In the genomic region with DNA sequence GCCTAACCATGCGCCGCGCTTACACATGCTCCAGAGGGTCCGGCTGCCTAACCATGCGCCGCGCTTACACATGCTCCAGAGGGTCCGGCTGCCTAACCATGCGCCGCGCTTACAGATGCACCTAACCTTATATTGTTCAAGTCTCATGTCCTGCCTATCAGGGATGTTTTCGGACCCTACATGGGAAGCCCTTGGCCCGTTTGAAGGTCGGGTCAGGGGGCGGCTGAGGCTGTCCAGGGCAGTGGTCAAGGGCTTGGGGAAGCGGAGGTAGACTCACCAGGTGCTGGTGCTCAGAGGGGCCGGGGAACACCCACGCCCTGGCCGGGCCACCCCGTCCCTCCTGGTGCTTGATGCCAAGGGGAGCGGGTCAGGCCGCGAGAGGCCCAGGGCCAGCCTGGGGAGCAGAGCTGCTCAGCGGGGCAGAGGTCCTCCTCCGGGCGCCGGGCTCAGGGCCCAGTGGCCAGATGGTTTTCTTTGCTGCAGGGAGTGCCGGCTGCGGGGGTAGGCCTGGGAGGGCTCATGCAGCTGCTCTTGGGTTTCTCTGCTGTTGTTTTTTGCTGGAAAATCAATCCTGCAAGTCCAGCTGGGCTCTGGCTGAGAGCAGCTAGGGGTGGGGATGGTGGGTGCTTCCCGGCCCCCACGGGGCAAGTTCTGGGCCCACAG, we compare ENCODE assay signal across 8 cellular contexts. TPM values are rescaled to one million over a fixed set of nuclear protein-coding genes. Genes with fewer than 3 reads are reported as not detected.
A peak's percentile ranks its signal among the peaks of the same experiment; 100 is the strongest.
DNase-seq lines count a peak whose midpoint lies in the region; ATAC-seq and TF ChIP-seq lines count a peak whose summit lies in the region.

No MANE protein-coding gene starts in this region.

- no peaks in the 10 kb centered on the region for H3F3A ChIP-seq in SK-N-SH (replicated peaks; ENCODE audit: insufficient read depth)

- DNase-seq in CD4-positive, CD25-positive, alpha-beta regulatory T cell = no peak
- DNase-seq in SK-N-SH = peak; percentile 63
- DNase-seq in Right ventricle myocardium superior = peak; percentile 85
- peak; percentile 65 to 77 for DNase-seq in psoas muscle
- DNase-seq in NCI-H526 treated with DMSO at 0.1 percent for 48 hours (lab: John Stamatoyannopoulos, UW) = no peak
- DNase-seq in foreskin melanocyte = no peak
- DNase-seq in NCI-H2081 (lab: John Stamatoyannopoulos, UW) = no peak
- no peak for DNase-seq in NCI-H146 treated with DMSO at 0.1 percent for 48 hours (lab: John Stamatoyannopoulos, UW; ENCODE audit: unreplicated experiment)

- H3K9me3 ChIP-seq in CD4-positive, CD25-positive, alpha-beta regulatory T cell (ENCODE audit: control insufficient read depth in 2 of 2, low read length in 2 of 2) = no peaks in the 10 kb centered on the region
- no peaks in the 10 kb centered on the region for H3K9me3 ChIP-seq in SK-N-SH
- H3K9me3 ChIP-seq in psoas muscle = no peaks in the 10 kb centered on the region

- intact Hi-C loops in Right ventricle myocardium superior (cut with DNase I) (no loop called here), psoas muscle (cut with DNase I) (no loop called here)

- no peaks in the 10 kb centered on the region for H3K9me2 ChIP-seq in SK-N-SH

- POLR2A ChIA-PET in SK-N-SH (lab: Yijun Ruan, JAX) = no interaction called here

- peak overlapping the region; percentile 23 for H3K27ac ChIP-seq in CD4-positive, CD25-positive, alpha-beta regulatory T cell (ENCODE audit: insufficient read depth, low read length, poor library complexity, severe bottlenecking)
- H3K27ac ChIP-seq in SK-N-SH (ENCODE audit: low read depth in 2 of 2, low read length in 1 of 2) = peak overlapping the region in 1 of 2 experiments; percentile 60; a peak in 1 of 4 replicates
- peak overlapping the region; percentile 14 for H3K27ac ChIP-seq in psoas muscle

- H3K4me3 ChIP-seq in CD4-positive, CD25-positive, alpha-beta regulatory T cell (ENCODE audit: low read depth, low read length) = no peak overlapping the region
- H3K4me3 ChIP-seq in SK-N-SH (ENCODE audit: low read depth in 2 of 2, low read length in 1 of 2) = no peak overlapping the region
- no peak overlapping the region for H3K4me3 ChIP-seq in psoas muscle

- WGBS in SK-N-SH (ENCODE audit: low lambda C conversion rate) = 89% methylated on average over 22 of the region's 31 CpGs
- WGBS in psoas muscle, 3 donors = 48 to 59% (median 49%) methylated on average over 24 to 28 of the region's 31 CpGs

- no peak for TF ChIP-seq RAD21 in SK-N-SH (IDR thresholded peaks at IDR 0.05; ENCODE audit: low read length)

- no peak overlapping the region for H3K4me2 ChIP-seq in SK-N-SH

- H3K27ac Mint-ChIP-seq in CD4-positive, CD25-positive, alpha-beta regulatory T cell = no peak overlapping the region

- peaks cover 0 to 26% (median 13%) of the 10 kb centered on the region in 4 donors for H3K4me1 Mint-ChIP-seq in CD4-positive, CD25-positive, alpha-beta regulatory T cell

- no peak overlapping the region for H3K9ac ChIP-seq in SK-N-SH

- no peaks in the 10 kb centered on the region for H3K27me3 ChIP-seq in CD4-positive, CD25-positive, alpha-beta regulatory T cell (ENCODE audit: control insufficient read depth, insufficient read depth, low read length)
- no peaks in the 10 kb centered on the region for H3K27me3 ChIP-seq in SK-N-SH (ENCODE audit: insufficient read depth)
- H3K27me3 ChIP-seq in psoas muscle (ENCODE audit: insufficient read depth in 3 of 3, low read length in 2 of 3) = no peaks in the 10 kb centered on the region

- H3K9me3 Mint-ChIP-seq in CD4-positive, CD25-positive, alpha-beta regulatory T cell = peaks cover 0 to 2% (median 0%) of the 10 kb centered on the region in 7 donors

- H4K20me1 ChIP-seq in SK-N-SH (ENCODE audit: insufficient read depth) = no peaks in the 10 kb centered on the region

- ATAC-seq in CD4-positive, CD25-positive, alpha-beta regulatory T cell (ENCODE audit: low read depth in 2 of 2) = no peak
- ATAC-seq in Right ventricle myocardium superior (ENCODE audit: poor library complexity) = peak; percentile 48
- peak; percentile 13 to 33 (median 22) for ATAC-seq in psoas muscle

- peaks cover 17% of the 10 kb centered on the region for H3K36me3 ChIP-seq in CD4-positive, CD25-positive, alpha-beta regulatory T cell (ENCODE audit: control insufficient read depth, insufficient read depth, low read length)
- H3K36me3 ChIP-seq in SK-N-SH (replicated peaks in 1 of 2; ENCODE audit: control insufficient read depth in 1 of 2, insufficient read depth in 2 of 2, low read length in 1 of 2) (peaks cover 0 to 20% of the 10 kb centered on the region in 2 experiments), psoas muscle (ENCODE audit: insufficient read depth in 1 of 2, low read depth in 1 of 2) (peaks cover 0 to 18% of the 10 kb centered on the region in 2 donors)

- H2AFZ ChIP-seq in SK-N-SH (ENCODE audit: low read depth) = no peak overlapping the region

- TF ChIP-seq EP300 in SK-N-SH (IDR thresholded peaks at IDR 0.05; ENCODE audit: borderline replicate concordance in 1 of 2, low read depth in 1 of 2, low read length in 1 of 2) = no peak

- H3K36me3 Mint-ChIP-seq in CD4-positive, CD25-positive, alpha-beta regulatory T cell = peaks cover 3% of the 10 kb centered on the region

- no peaks in the 10 kb centered on the region for H3K79me2 ChIP-seq in SK-N-SH (ENCODE audit: insufficient read depth)

- H3K4me1 ChIP-seq in CD4-positive, CD25-positive, alpha-beta regulatory T cell (ENCODE audit: control insufficient read depth, insufficient read depth, low read length, poor library complexity, severe bottlenecking) = peaks cover 16% of the 10 kb centered on the region
- H3K4me1 ChIP-seq in SK-N-SH (ENCODE audit: control insufficient read depth in 1 of 2, insufficient read depth in 2 of 2, low read depth in 1 of 2, low read length in 1 of 2) = peaks cover 0 to 54% of the 10 kb centered on the region in 2 experiments; a peak in 1 of 4 replicates
- H3K4me1 ChIP-seq in psoas muscle = peaks cover 42% of the 10 kb centered on the region

- CTCF ChIA-PET in SK-N-SH (lab: Yijun Ruan, JAX) = interaction anchor here (1.0 kb wide), 1 partner anchor 41 kb away, joined by 3 read pairs; no protein-coding TSS in a partner anchor

- no peak for TF ChIP-seq CTCF in SK-N-SH (IDR thresholded peaks at IDR 0.05)
- no peak for TF ChIP-seq CTCF in psoas muscle (IDR thresholded peaks at IDR 0.05)

- H3K27me3 Mint-ChIP-seq in CD4-positive, CD25-positive, alpha-beta regulatory T cell = no peaks in the 10 kb centered on the region

- no peak overlapping the region for H3K4me3 Mint-ChIP-seq in CD4-positive, CD25-positive, alpha-beta regulatory T cell

TF ChIP-seq in SK-N-SH, 30 proteins besides CTCF, POLR2A, EP300 and RAD21:
- TF ChIP-seq CHD2 (IDR thresholded peaks at IDR 0.05; ENCODE audit: low read length, partially characterized antibody) = no peak

RNA-seq across cellular contexts. Expression of a gene that starts 35.4 kb away (rescaled TPM):
- 23.9 TPM for total RNA-seq in CD4-positive, CD25-positive, alpha-beta regulatory T cell
- 1 to 10 TPM; 3.4 to 8.1 (median 6.2) TPM for polyA plus RNA-seq in CD4-positive, CD25-positive, alpha-beta regulatory T cell
- polyA plus RNA-seq in SK-N-SH (2012; rRNA removed) (11.4 and 14.5 TPM in 2 replicates), psoas muscle (1 to 10 TPM; 4.1 to 6.4 (median 6.2) TPM)
- polyA plus RNA-seq in SK-N-SH (2012; cell fraction: cytosol; rRNA removed) = 4.0 and 5.2 TPM in 2 replicates
- 140 and 311 TPM in 2 replicates for polyA plus RNA-seq in SK-N-SH (2012; cell fraction: nucleus; rRNA removed)
- total RNA-seq in Right ventricle myocardium superior (15.6 TPM), psoas muscle (10 to 100 TPM in 1 of 4 donors, 1 to 10 TPM in 3; 6.8 to 18.5 (median 8.0) TPM)

RNA-seq across cellular contexts. Expression of a gene that starts 41.2 kb away (rescaled TPM):
- total RNA-seq in CD4-positive, CD25-positive, alpha-beta regulatory T cell = 198 TPM
- polyA plus RNA-seq in CD4-positive, CD25-positive, alpha-beta regulatory T cell = 10 to 100 TPM; 32.4 to 82.8 (median 52.0) TPM
- 158 and 183 TPM in 2 replicates for polyA plus RNA-seq in SK-N-SH (2012; rRNA removed)
- polyA plus RNA-seq in SK-N-SH (2012; cell fraction: cytosol; rRNA removed) = 73.8 and 122 TPM in 2 replicates
- polyA plus RNA-seq in SK-N-SH (2012; cell fraction: nucleus; rRNA removed) = 419 and 467 TPM in 2 replicates
- total RNA-seq in Right ventricle myocardium superior = 133 TPM
- 100 to 1,000 TPM; 122 to 165 (median 142) TPM for total RNA-seq in psoas muscle
- polyA plus RNA-seq in psoas muscle = 100 to 1,000 TPM; 109 to 156 (median 116) TPM

Comparison
In these comparisons a context has a peak if more than half of its experiments do, and no peak if none do; other contexts are left out.
1. ATAC-seq: peak in Right ventricle myocardium superior (single experiment) and psoas muscle (4 of 4); none in CD4-positive, CD25-positive, alpha-beta regulatory T cell (0 of 2).
2. DNase-seq: peak in SK-N-SH (single experiment), Right ventricle myocardium superior (single experiment) and psoas muscle (2 of 2); none in CD4-positive, CD25-positive, alpha-beta regulatory T cell (0 of 3), NCI-H526 treated with DMSO at 0.1 percent for 48 hours (single experiment), foreskin melanocyte (single experiment), NCI-H2081 (0 of 2) and NCI-H146 treated with DMSO at 0.1 percent for 48 hours (single experiment).